ENCODE assay signal across 20 cellular contexts in the genomic region with DNA sequence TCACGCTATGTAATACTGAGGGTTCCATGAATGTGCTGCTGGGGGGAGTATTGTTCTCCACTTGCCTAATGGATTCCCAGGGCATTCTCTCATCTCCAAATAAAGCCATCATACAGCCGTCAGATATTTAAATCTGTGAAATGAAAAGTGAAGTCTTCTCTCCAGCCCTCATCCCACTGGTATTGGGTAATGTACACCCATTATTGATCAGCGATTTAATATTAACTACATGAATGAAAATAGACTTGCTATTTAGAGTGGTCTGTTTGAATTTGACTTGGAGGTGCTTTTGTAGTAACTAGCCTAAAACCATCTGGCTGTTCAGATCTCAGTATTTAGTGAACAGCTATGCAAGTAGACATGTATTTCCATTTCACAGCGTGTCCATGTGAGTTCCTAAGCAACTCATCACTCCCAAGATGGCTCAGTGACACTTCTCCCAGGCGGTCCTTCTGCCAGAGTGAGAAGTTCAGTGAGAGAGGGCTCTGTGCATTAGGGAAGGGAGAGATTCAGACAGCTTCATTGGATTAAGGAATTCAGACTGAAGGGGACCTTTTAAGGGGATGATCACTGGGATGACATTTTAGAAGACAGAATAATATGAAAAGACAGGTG.
DNase-seq lines count a peak whose midpoint lies in the region; ATAC-seq, FAIRE-seq and TF ChIP-seq lines count a peak whose summit lies in the region.
"Had no signal": no experiment of that assay in that cellular context is flagged by ENCODE, and none has a peak within 500 bp of the region (broad histone marks: within the 10 kb centered on the region; RNA-seq: fewer than 3 reads in every experiment).

No MANE protein-coding gene starts in this region.

- peak overlapping the region; percentile 62; the same call in 1 of the 2 replicates for H3K27ac ChIP-seq in PC-9
- peak overlapping the region; percentile 34 for H3K27ac ChIP-seq in right cardiac atrium (ENCODE audit: low read length)
- H3K27ac ChIP-seq in skin epidermis = peak overlapping the region in 13 of 21 experiments; percentile 37 to 84 (median 73)
- H3K27ac ChIP-seq: BLaER1, KMS-11 had no signal

- H3K9me3 ChIP-seq in PC-9 (ENCODE audit: insufficient read depth, low read depth) (no peaks in the 10 kb centered on the region), right cardiac atrium (ENCODE audit: control insufficient read depth, low read length) (no peaks in the 10 kb centered on the region)
- H3K9me3 ChIP-seq: BLaER1 had no signal

- no peaks in the 10 kb centered on the region for H3K27me3 Mint-ChIP-seq in WTC11 (ENCODE audit: low read depth)

- no peaks in the 10 kb centered on the region for H3K9me2 ChIP-seq in PC-9 (ENCODE audit: insufficient read depth)

- H3K4me1 ChIP-seq in PC-9 (replicated peaks; ENCODE audit: insufficient read depth) = peaks cover 33% of the 10 kb centered on the region
- peaks cover 24% of the 10 kb centered on the region for H3K4me1 ChIP-seq in right cardiac atrium (ENCODE audit: control insufficient read depth, insufficient read depth, low read length)

- intact Hi-C loops in PC-9 (cut with micrococcal nuclease; ENCODE audit: unreplicated experiment) = no loop called here
- intact Hi-C loops in right cardiac atrium (cut with DNase I) = no loop called here

- TF ChIP-seq CTCF in PC-9 (conservative IDR thresholded peaks at IDR 0.05) (no peak), WTC11 (IDR thresholded peaks at IDR 0.05) (no peak)

- DNase-seq in NCI-H2171 treated with DMSO at 0.1 percent for 48 hours (lab: John Stamatoyannopoulos, UW) (peak; percentile 34), NCI-H2171 (lab: John Stamatoyannopoulos, UW) (no peak), PC-9 (no peak), right cardiac atrium (no peak), urothelium cell line (ENCODE audit: low spot score) (no peak), WTC11 (ENCODE audit: low spot score) (no peak)
- DNase-seq: 8988T, GF-D8, GOT3, NCI-H1436, NCI-H2029, NCI-H510A treated with DMSO at 0.1 percent for 48 hours, SIG-M5 had no signal

- H3K4me2 ChIP-seq in PC-9 = peak overlapping the region; percentile 2; the same call in 1 of the 2 replicates
- H3K4me2 ChIP-seq: BLaER1, KMS-11 had no signal

- H3K27me3 ChIP-seq in PC-9 (ENCODE audit: insufficient read depth, low read depth) = no peaks in the 10 kb centered on the region
- no peaks in the 10 kb centered on the region for H3K27me3 ChIP-seq in right cardiac atrium (ENCODE audit: control insufficient read depth, insufficient read depth)
- H3K27me3 ChIP-seq: BLaER1 had no signal

- H3K36me3 ChIP-seq in PC-9 (ENCODE audit: low read depth) = no peaks in the 10 kb centered on the region
- H3K36me3 ChIP-seq: BLaER1 had no signal

- ATAC-seq in right cardiac atrium (no peak), HG03097 (IDR thresholded peaks at IDR 0.05; ENCODE audit: low FRiP score, unreplicated experiment) (no peak), WTC11 (no peak)

- no peaks in the 10 kb centered on the region for H3K9me3 Mint-ChIP-seq in WTC11

- no peak overlapping the region for H3K4me3 Mint-ChIP-seq in WTC11

- BruUV-seq in PC-9 (replicated peaks; lab: Mats Ljungman, UMichigan) = no TSS peak

- H3K4me1 Mint-ChIP-seq in WTC11 = 0 out of 2 replicates have a peak, but pooled peaks cover 3% of the 10 kb centered on the region

- FAIRE-seq in urothelium cell line (lab: Jason Lieb, UNC) = no peak
- FAIRE-seq: GM12891, GM18507, RCC 7860 had no signal

- WGBS in right cardiac atrium = 84% methylated on average over 5 of the region's 5 CpGs

- H4K20me1 ChIP-seq in PC-9 (ENCODE audit: insufficient read depth) = no peaks in the 10 kb centered on the region
- H4K20me1 ChIP-seq: BLaER1 had no signal

- CTCF ChIA-PET in PC-9 (lab: Charles Lee) (no interaction called here), WTC11 (lab: Charles Lee) (no interaction called here)

- no peaks in the 10 kb centered on the region for H3K36me3 Mint-ChIP-seq in WTC11

- H2AFZ ChIP-seq in PC-9 = no peak overlapping the region

- H3K27ac Mint-ChIP-seq in WTC11 = no peak overlapping the region

- H3K79me2 ChIP-seq in PC-9 (ENCODE audit: low read depth) = 0 out of 2 replicates have a peak, but pooled peaks cover 5% of the 10 kb centered on the region

- H3K4me3 ChIP-seq in PC-9 (no peak overlapping the region), right cardiac atrium (ENCODE audit: low read length) (no peak overlapping the region), skin epidermis (no peak overlapping the region)
- H3K4me3 ChIP-seq: BLaER1 had no signal

- POLR2A ChIA-PET in PC-9 (lab: Charles Lee; ENCODE audit: unreplicated experiment) (no interaction called here), WTC11 (lab: Charles Lee) (interaction anchor here (0.5 kb wide), 1 partner anchor 15 kb away, joined by 3 read pairs; no protein-coding TSS in a partner anchor)

- peaks cover 10% of the 10 kb centered on the region for H3F3A ChIP-seq in PC-9 (ENCODE audit: insufficient read depth, low read depth)

TF ChIP-seq in WTC11, 78 proteins besides CTCF, POLR2A, EP300 and RAD21:
- TF ChIP-seq NFE2L1 (CRISPR knock-in tag; IDR thresholded peaks at IDR 0.05) = no peak
- no peak for TF ChIP-seq ATF1 (CRISPR knock-in tag; IDR thresholded peaks at IDR 0.05)
- no peak for TF ChIP-seq ZBTB21 (CRISPR knock-in tag; IDR thresholded peaks at IDR 0.05; ENCODE audit: borderline replicate concordance)
- TF ChIP-seq, protein P1, sequence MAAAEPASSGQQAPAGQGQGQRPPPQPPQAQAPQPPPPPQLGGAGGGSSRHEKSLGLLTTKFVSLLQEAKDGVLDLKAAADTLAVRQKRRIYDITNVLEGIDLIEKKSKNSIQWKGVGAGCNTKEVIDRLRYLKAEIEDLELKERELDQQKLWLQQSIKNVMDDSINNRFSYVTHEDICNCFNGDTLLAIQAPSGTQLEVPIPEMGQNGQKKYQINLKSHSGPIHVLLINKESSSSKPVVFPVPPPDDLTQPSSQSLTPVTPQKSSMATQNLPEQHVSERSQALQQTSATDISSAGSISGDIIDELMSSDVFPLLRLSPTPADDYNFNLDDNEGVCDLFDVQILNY (CRISPR knock-in tag; IDR thresholded peaks at IDR 0.05) = no peak
- no peak for TF ChIP-seq MXD4 (CRISPR knock-in tag; IDR thresholded peaks at IDR 0.05; ENCODE audit: borderline replicate concordance)
- TF ChIP-seq NR2C2 (CRISPR knock-in tag; IDR thresholded peaks at IDR 0.05) = no peak
- no peak for TF ChIP-seq CREB1 (CRISPR knock-in tag; IDR thresholded peaks at IDR 0.05)
TF ChIP-seq in WTC11: peak in this region for 0.
